25 cellular contexts compared by ENCODE assay signal in genomic region chr5:175690025-175690424, GRCh38. TPM values are rescaled to one million over a fixed set of nuclear protein-coding genes. Genes with fewer than 3 reads are reported as not detected.
A peak's percentile ranks its signal among the peaks of the same experiment; 100 is the strongest.
DNase-seq lines count a peak whose midpoint lies in the region; ATAC-seq and TF ChIP-seq lines count a peak whose summit lies in the region.
"Had no signal": no experiment of that assay in that cellular context is flagged by ENCODE, and none has a peak within 500 bp of the region (broad histone marks: within the 10 kb centered on the region; RNA-seq: fewer than 3 reads in every experiment).

No MANE protein-coding gene starts in this region.

- H3K9me3 Mint-ChIP-seq in dendritic cell treated with granulocyte-macrophage colony-stimulating factor and Interleukin-4, amounts not matched to agents 40 ng/mL and 50 ng/mL, for 4 days: no peaks in the 10 kb centered on the region
- H3K9me3 Mint-ChIP-seq: GM23338, neural progenitor cell had no signal

- H3K36me3 Mint-ChIP-seq in dendritic cell treated with granulocyte-macrophage colony-stimulating factor and Interleukin-4, amounts not matched to agents 40 ng/mL and 50 ng/mL, for 4 days (ENCODE audit: low read depth): peaks cover 66% of the 10 kb centered on the region
- H3K36me3 Mint-ChIP-seq: neural progenitor cell had no signal

- H3K4me2 ChIP-seq in osteoblast (ENCODE audit: insufficient read depth, low read length): no peak overlapping the region
- H3K4me2 ChIP-seq: GM23338, neural progenitor cell, PC-9 had no signal

- H3K9me3 ChIP-seq in osteoblast (ENCODE audit: low read depth, low read length) (no peaks in the 10 kb centered on the region), upper lobe of right lung (no peaks in the 10 kb centered on the region)
- H3K9me3 ChIP-seq: body of pancreas, esophagus squamous epithelium, psoas muscle had no signal

- H3K27me3 ChIP-seq in osteoblast (ENCODE audit: insufficient read depth, low read length) (no peaks in the 10 kb centered on the region), upper lobe of right lung (peaks cover 4% of the 10 kb centered on the region)
- H3K27me3 ChIP-seq: body of pancreas, neural progenitor cell had no signal

- no peaks in the 10 kb centered on the region for H4K20me1 ChIP-seq in osteoblast (ENCODE audit: insufficient read depth, low read length)

- no peak overlapping the region for H2AFZ ChIP-seq in osteoblast (ENCODE audit: low read length)
- H2AFZ ChIP-seq: GM23338, PC-9 had no signal

- no peaks in the 10 kb centered on the region for H3K79me2 ChIP-seq in osteoblast (ENCODE audit: insufficient read depth, low read length)

- H3K27me3 Mint-ChIP-seq in dendritic cell treated with granulocyte-macrophage colony-stimulating factor and Interleukin-4, amounts not matched to agents 40 ng/mL and 50 ng/mL, for 4 days: no peaks in the 10 kb centered on the region

- ATAC-seq in upper lobe of right lung (no peak), GM19035 (IDR thresholded peaks at IDR 0.05; ENCODE audit: unreplicated experiment) (no peak), HG03025 (IDR thresholded peaks at IDR 0.05; ENCODE audit: low FRiP score, unreplicated experiment) (no peak)
- ATAC-seq: body of pancreas, GM23338, WTC11 had no signal

- TF ChIP-seq CTCF in osteoblast (IDR thresholded peaks at IDR 0.05; ENCODE audit: extremely low read depth, low read depth, low read length) (no peak), upper lobe of right lung (IDR thresholded peaks at IDR 0.05) (no peak)

- intact Hi-C loops in dendritic cell treated with granulocyte-macrophage colony-stimulating factor and Interleukin-4, amounts not matched to agents 40 ng/mL and 50 ng/mL, for 4 days (cut with micrococcal nuclease): loop anchor here (10.0 kb wide), 1 partner anchor 95 kb away; no protein-coding TSS in a partner anchor
- intact Hi-C loops in upper lobe of right lung (cut with DNase I): no loop called here

- no peak overlapping the region for H3K4me3 ChIP-seq in osteoblast (ENCODE audit: insufficient read depth, low read length)
- no peak overlapping the region for H3K4me3 ChIP-seq in upper lobe of right lung
- H3K4me3 ChIP-seq: body of pancreas, esophagus squamous epithelium, GM23338, neural progenitor cell, PC-9, psoas muscle had no signal

- H3K4me1 Mint-ChIP-seq in dendritic cell treated with granulocyte-macrophage colony-stimulating factor and Interleukin-4, amounts not matched to agents 40 ng/mL and 50 ng/mL, for 4 days (ENCODE audit: low read depth): peaks cover 80% of the 10 kb centered on the region

- H3K27ac Mint-ChIP-seq in dendritic cell treated with granulocyte-macrophage colony-stimulating factor and Interleukin-4, amounts not matched to agents 40 ng/mL and 50 ng/mL, for 4 days: peak overlapping the region; percentile 89
- H3K27ac Mint-ChIP-seq: GM23338, WTC11 had no signal

- H3K27ac ChIP-seq in osteoblast (ENCODE audit: low read depth, low read length) (no peak overlapping the region), upper lobe of right lung (peak overlapping the region; percentile 13)
- H3K27ac ChIP-seq: neural progenitor cell, PC-9, psoas muscle had no signal

- H3K36me3 ChIP-seq in osteoblast (ENCODE audit: insufficient read depth, low read length): no peaks in the 10 kb centered on the region
- no peaks in the 10 kb centered on the region for H3K36me3 ChIP-seq in upper lobe of right lung
- H3K36me3 ChIP-seq: esophagus squamous epithelium, neural progenitor cell had no signal

- no peaks in the 10 kb centered on the region for H3K4me1 ChIP-seq in osteoblast (ENCODE audit: insufficient read depth, low read length)
- H3K4me1 ChIP-seq in upper lobe of right lung: no peaks in the 10 kb centered on the region
- H3K4me1 ChIP-seq: psoas muscle had no signal

- peak; percentile 6 for DNase-seq in NOMO-1 treated with DMSO at 0.1 percent for 48 hours (lab: John Stamatoyannopoulos, UW; ENCODE audit: unreplicated experiment)
- no peak for DNase-seq in NOMO-1 treated with dmso at 0.1 percent for 144 hours (lab: John Stamatoyannopoulos, UW; ENCODE audit: unreplicated experiment)
- DNase-seq in osteoblast (ENCODE audit: insufficient read length, low spot score, missing footprints): peak; percentile 43
- DNase-seq in upper lobe of right lung: peak; percentile 29
- no peak for DNase-seq in 8988T
- DNase-seq: activated CD4-positive, alpha-beta T cell treated with anti-CD3 and anti-CD28 coated beads, Interleukin-2, amount 50 U/mL, for 4 hours; activated gamma-delta T cell; COR-L47; DMS79 treated with DMSO at 0.1 percent for 48 hours; esophagus squamous epithelium; NCI-H1105 treated with DMSO at 0.1 percent for 48 hours; NCI-H2029 treated with DMSO at 0.1 percent for 48 hours; PC-9; stimulated activated CD4-positive, alpha-beta T cell treated with anti-CD3 and anti-CD28 coated beads, Interleukin-1b, Interleukin-23, amount 100 ng/mL, for 48 hours; SW 1271; T1000 had no signal

- H3K4me3 Mint-ChIP-seq in dendritic cell treated with granulocyte-macrophage colony-stimulating factor and Interleukin-4, amounts not matched to agents 40 ng/mL and 50 ng/mL, for 4 days: no peak overlapping the region
- H3K4me3 Mint-ChIP-seq: GM23338, neural progenitor cell, WTC11 had no signal

RNA-seq across cellular contexts. Expression of gene HRH2, which starts 32.2 kb away (rescaled TPM):
- 0.36 and 0.59 TPM in 2 replicates for total RNA-seq in osteoblast
- total RNA-seq in upper lobe of right lung: 8.2 TPM
- total RNA-seq: lung microvascular endothelial cell, PC-9 had no signal

Comparison
In these comparisons a context has a peak if more than half of its experiments do, and no peak if none do; other contexts are left out.
1. DNase-seq: peak in NOMO-1 treated with DMSO at 0.1 percent for 48 hours (single experiment), osteoblast (single experiment) and upper lobe of right lung (single experiment); none in NOMO-1 treated with dmso at 0.1 percent for 144 hours (single experiment) and 8988T (single experiment).